Comparison of ENCODE assay signal across 8 cellular contexts in genomic region chr19:49331616-49332055, GRCh38. TPM values are rescaled to one million over a fixed set of nuclear protein-coding genes. Genes with fewer than 3 reads are reported as not detected.
DNase-seq lines count a peak whose midpoint lies in the region; ATAC-seq and TF ChIP-seq lines count a peak whose summit lies in the region.

No MANE protein-coding gene starts in this region.

- H3K27me3 ChIP-seq in neutrophil = no peaks in the 10 kb centered on the region

- no peaks in the 10 kb centered on the region for H3K36me3 ChIP-seq in neutrophil

- H3K4me1 ChIP-seq in neutrophil (ENCODE audit: control insufficient read depth in 1 of 2, insufficient read depth in 1 of 2, low read depth in 1 of 2, low read length in 1 of 2) = peaks cover 50 to 51% of the 10 kb centered on the region in 2 experiments

- H3K27me3 Mint-ChIP-seq in activated CD4-positive, alpha-beta memory T cell treated with anti-CD3 and anti-CD28 coated beads for 36 hours = no peaks in the 10 kb centered on the region

- H3K9me3 Mint-ChIP-seq in activated CD4-positive, alpha-beta memory T cell treated with anti-CD3 and anti-CD28 coated beads for 36 hours = no peaks in the 10 kb centered on the region

- H3K27ac Mint-ChIP-seq in activated CD4-positive, alpha-beta memory T cell treated with anti-CD3 and anti-CD28 coated beads for 36 hours = peak overlapping the region; percentile 99

- peaks cover 4% of the 10 kb centered on the region for H3K36me3 Mint-ChIP-seq in activated CD4-positive, alpha-beta memory T cell treated with anti-CD3 and anti-CD28 coated beads for 36 hours

- POLR2A ChIA-PET in activated CD4-positive, alpha-beta memory T cell treated with anti-CD3 and anti-CD28 coated beads for 36 hours (lab: Charles Lee) = interaction anchor here (0.6 to 1.8 kb wide), 2 partner anchors 16 to 122 kb away, joined by 4 to 6 read pairs; partner anchors contain the start of gene ALDH16A1

- peak; percentile 50 for ATAC-seq in HG02610 (IDR thresholded peaks at IDR 0.05; ENCODE audit: unreplicated experiment)
- ATAC-seq in HG02571 (IDR thresholded peaks at IDR 0.05; ENCODE audit: unreplicated experiment) = no peak

- H3K4me3 ChIP-seq in epithelial cell of proximal tubule (ENCODE audit: low read depth, low read length) (no peak overlapping the region), neutrophil (ENCODE audit: low read depth in 1 of 2, low read length in 1 of 2) (no peak overlapping the region)

- peaks cover 69% of the 10 kb centered on the region for H3K4me1 Mint-ChIP-seq in activated CD4-positive, alpha-beta memory T cell treated with anti-CD3 and anti-CD28 coated beads for 36 hours (ENCODE audit: low read depth)

- no peaks in the 10 kb centered on the region for H3K9me3 ChIP-seq in neutrophil

- peak overlapping the region; percentile 43 for H3K4me3 Mint-ChIP-seq in activated CD4-positive, alpha-beta memory T cell treated with anti-CD3 and anti-CD28 coated beads for 36 hours

- CTCF ChIA-PET in activated CD4-positive, alpha-beta memory T cell treated with anti-CD3 and anti-CD28 coated beads for 36 hours (lab: Charles Lee) = interaction anchor here (0.9 to 7.5 kb wide), 3 partner anchors 13 to 66 kb away, joined by 3 to 40 read pairs (median 4); no protein-coding TSS in a partner anchor

- intact Hi-C loops in activated CD4-positive, alpha-beta memory T cell treated with anti-CD3 and anti-CD28 coated beads for 36 hours (cut with micrococcal nuclease) = loop anchor here (5.0 kb wide), 2 partner anchors 121 to 141 kb away; partner anchors contain the start of genes ALDH16A1, FLT3LG and PIH1D1

- no peak for TF ChIP-seq CTCF in GM10266 (IDR thresholded peaks at IDR 0.05; ENCODE audit: control insufficient read depth, insufficient read depth, low read depth, missing control alignments)
- no peak for TF ChIP-seq CTCF in epithelial cell of proximal tubule (conservative IDR thresholded peaks at IDR 0.05; ENCODE audit: low read depth, low read length)
- no peak for TF ChIP-seq CTCF in neutrophil (IDR thresholded peaks at IDR 0.05)

- peak overlapping the region; percentile 94 for H3K27ac ChIP-seq in neutrophil

- DNase-seq in GM10266 (ENCODE audit: extremely low spot score) (peak; percentile 76), NCI-H524 treated with DMSO at 0.1 percent for 48 hours (lab: John Stamatoyannopoulos, UW) (peak; percentile 37), epithelial cell of proximal tubule (ENCODE audit: low read depth) (peak; percentile 70), NCI-H2081 treated with DMSO at 0.1 percent for 48 hours (lab: John Stamatoyannopoulos, UW) (no peak)
- DNase-seq in activated CD4-positive, alpha-beta memory T cell treated with anti-CD3 and anti-CD28 coated beads for 36 hours = peak; percentile 80

RNA-seq across cellular contexts. Expression of gene CD37, which starts 3.6 kb away (rescaled TPM):
- total RNA-seq in activated CD4-positive, alpha-beta memory T cell treated with anti-CD3 and anti-CD28 coated beads for 36 hours = 100 to 1,000 TPM; 178 to 181 TPM
- not detected in 2 replicates for total RNA-seq in epithelial cell of proximal tubule

RNA-seq across cellular contexts. Expression of gene SLC6A16, which starts 6.6 kb away (rescaled TPM):
- total RNA-seq in activated CD4-positive, alpha-beta memory T cell treated with anti-CD3 and anti-CD28 coated beads for 36 hours = 1 to 10 TPM; 1.0 to 1.3 TPM
- total RNA-seq in epithelial cell of proximal tubule = 0.07 and 0.29 TPM in 2 replicates

RNA-seq across cellular contexts. Expression of gene TEAD2, which starts 30.6 kb away (rescaled TPM):
- not detected for total RNA-seq in activated CD4-positive, alpha-beta memory T cell treated with anti-CD3 and anti-CD28 coated beads for 36 hours
- total RNA-seq in epithelial cell of proximal tubule = 74.5 and 89.5 TPM in 2 replicates

RNA-seq across cellular contexts. Expression of gene DKKL1, which starts 32.0 kb away (rescaled TPM):
- not detected for total RNA-seq in activated CD4-positive, alpha-beta memory T cell treated with anti-CD3 and anti-CD28 coated beads for 36 hours
- total RNA-seq in epithelial cell of proximal tubule = 1.3 TPM in 1 of 2 replicates, not detected in the other

RNA-seq across cellular contexts. Expression of gene KASH5, which starts 56.4 kb away (rescaled TPM):
- total RNA-seq in activated CD4-positive, alpha-beta memory T cell treated with anti-CD3 and anti-CD28 coated beads for 36 hours = 1 to 10 TPM; 2.3 to 2.6 TPM
- total RNA-seq in epithelial cell of proximal tubule = 0.06 TPM in 1 of 2 replicates, not detected in the other

Comparison
In these comparisons a context has a peak if more than half of its experiments do, and no peak if none do; other contexts are left out.
1. RNA of gene CD37, which starts 3.6 kb away (total RNA-seq): 178 to 181 TPM in activated CD4-positive, alpha-beta memory T cell treated with anti-CD3 and anti-CD28 coated beads for 36 hours; not detected in epithelial cell of proximal tubule; every median in the first group is over 100 times any median in the second.
2. RNA of gene TEAD2, which starts 30.6 kb away (total RNA-seq): 74.5 to 89.5 TPM in epithelial cell of proximal tubule; not detected in activated CD4-positive, alpha-beta memory T cell treated with anti-CD3 and anti-CD28 coated beads for 36 hours; every median in the first group is over 10 times any median in the second.